8 cellular contexts compared by ENCODE assay signal in the genomic region with DNA sequence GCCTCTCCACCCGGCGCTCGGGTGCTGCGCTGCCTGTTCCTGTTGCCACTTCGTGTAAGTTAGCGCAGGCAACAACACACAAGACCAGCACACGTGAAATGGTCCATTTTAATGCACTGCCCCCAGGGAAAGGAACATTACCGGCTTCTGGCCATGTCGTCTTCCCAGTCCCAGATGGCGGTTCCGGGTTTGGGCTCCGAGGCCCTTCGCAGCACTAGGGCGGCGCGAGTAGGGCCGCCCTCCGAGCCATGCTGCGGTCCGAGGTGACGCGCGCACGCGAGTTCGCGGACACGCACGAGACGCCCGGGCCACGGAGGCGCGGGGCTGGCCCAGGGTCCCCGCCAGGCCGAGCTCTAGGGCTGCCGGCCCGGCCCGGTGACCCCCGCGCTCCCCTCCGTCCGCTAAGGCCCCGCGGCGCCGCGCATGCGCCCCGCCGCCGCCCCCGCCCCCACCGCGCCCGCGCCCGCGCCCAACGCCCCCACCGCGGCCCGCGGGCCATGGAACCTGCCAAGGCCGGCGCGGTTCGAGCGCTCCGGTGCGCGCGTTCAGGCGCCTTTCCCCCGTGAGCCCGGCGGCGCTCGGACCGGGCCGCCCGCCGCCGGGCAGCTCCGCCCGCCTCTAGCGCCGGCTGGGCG. TPM values are rescaled to one million over a fixed set of nuclear protein-coding genes. Genes with fewer than 3 reads are reported as not detected.
DNase-seq lines count a peak whose midpoint lies in the region; ATAC-seq and TF ChIP-seq lines count a peak whose summit lies in the region.

No MANE protein-coding gene starts in this region.

- ATAC-seq in HG03342 (IDR thresholded peaks at IDR 0.05; ENCODE audit: unreplicated experiment) (peak; percentile 41), foreskin keratinocyte (peak; percentile 54)

- H3K4me2 ChIP-seq in neuronal stem cell (ENCODE audit: insufficient read depth, low read length, poor library complexity, severe bottlenecking), result peak overlapping the region; percentile 75

- H3K79me1 ChIP-seq in neuronal stem cell (ENCODE audit: low read depth, low read length), result peaks cover 9% of the 10 kb centered on the region

- H3K27me3 ChIP-seq in Peyer's patch, result no peaks in the 10 kb centered on the region
- H3K27me3 ChIP-seq in foreskin keratinocyte, result no peaks in the 10 kb centered on the region
- no peaks in the 10 kb centered on the region for H3K27me3 ChIP-seq in neuronal stem cell (ENCODE audit: control insufficient read depth in 3 of 3, insufficient read depth in 3 of 3, low read depth in 1 of 3, low read length in 3 of 3)

- H3K9ac ChIP-seq in neuronal stem cell (ENCODE audit: low read depth, low read length, poor library complexity), result peak overlapping the region; percentile 100

- no peak overlapping the region for H4K91ac ChIP-seq in neuronal stem cell (ENCODE audit: low read depth, low read length, poor library complexity)

- peak overlapping the region; percentile 99 for H3K18ac ChIP-seq in neuronal stem cell (ENCODE audit: low read length)

- H2AFZ ChIP-seq in neuronal stem cell (ENCODE audit: low read length), result peak overlapping the region; percentile 90

- no CpG with 5 or more reads among the region's 89 CpGs for WGBS in neuronal stem cell (ENCODE audit: extremely low coverage in 2 of 2, insufficient read length in 2 of 2, insufficient replicate concordance in 1 of 2), 2 donors

- TF ChIP-seq POLR2A in GM19099 (IDR thresholded peaks at IDR 0.05; ENCODE audit: extremely low read depth, insufficient read length, low read depth), result peak; percentile 53
- TF ChIP-seq POLR2A in Peyer's patch (IDR thresholded peaks at IDR 0.05), result peak; percentile 37 to 46

- H2BK15ac ChIP-seq in neuronal stem cell (ENCODE audit: low read length), result no peak overlapping the region

- H3K4ac ChIP-seq in neuronal stem cell (ENCODE audit: low read length), result peak overlapping the region; percentile 76

- H2BK12ac ChIP-seq in neuronal stem cell (ENCODE audit: low read length), result no peak overlapping the region

- peak overlapping the region; percentile 8 for H3K23ac ChIP-seq in neuronal stem cell (ENCODE audit: low read depth, low read length, poor library complexity)

- no peak for TF ChIP-seq CTCF in Peyer's patch (IDR thresholded peaks at IDR 0.05)
- no peak for TF ChIP-seq CTCF in foreskin keratinocyte (conservative IDR thresholded peaks at IDR 0.05)

- H2BK120ac ChIP-seq in neuronal stem cell (ENCODE audit: low read depth, low read length), result peak overlapping the region; percentile 72

- H3K36me3 ChIP-seq in Peyer's patch (no peaks in the 10 kb centered on the region), neuronal stem cell (replicated peaks in 1 of 2; ENCODE audit: control insufficient read depth in 2 of 2, insufficient read depth in 2 of 2, low read length in 2 of 2) (peaks cover 0 to 17% of the 10 kb centered on the region in 2 donors)

- DNase-seq in C1 segment of cervical spinal cord (lab: John Stamatoyannopoulos, UW), result peak in 12 of 14 donors; percentile 33 to 84 (median 64)
- peak; percentile 60 to 83 (median 82) for DNase-seq in Peyer's patch
- DNase-seq in activated gamma-delta T cell treated with Interleukin-2 at 50 U/mL for 16 hours, result peak; percentile 53
- DNase-seq in foreskin keratinocyte, result peak in 1 of 2 donors; percentile 39
- peak; percentile 40 for DNase-seq in neuronal stem cell (ENCODE audit: low spot score)

- H3K27ac ChIP-seq in Peyer's patch, result peak overlapping the region; percentile 92 to 99 (median 97)
- H3K27ac ChIP-seq in foreskin keratinocyte, result peak overlapping the region; percentile 95
- H3K27ac ChIP-seq in neuronal stem cell (replicated peaks; ENCODE audit: low read length), result peak overlapping the region; percentile 95
- H3K27ac ChIP-seq in temporal lobe (ENCODE audit: low read depth, low read length), result peak overlapping the region; percentile 92

- H3K4me1 ChIP-seq in Peyer's patch (peaks cover 0 to 22% (median 2%) of the 10 kb centered on the region in 4 donors), foreskin keratinocyte (peaks cover 8% of the 10 kb centered on the region), neuronal stem cell (ENCODE audit: control insufficient read depth in 2 of 2, insufficient read depth in 1 of 2, low read depth in 1 of 2, low read length in 2 of 2) (peaks cover 2 to 4% of the 10 kb centered on the region in 2 donors)

- H4K8ac ChIP-seq in neuronal stem cell (ENCODE audit: low read depth, low read length), result peak overlapping the region; percentile 43

- no peaks in the 10 kb centered on the region for H3K9me3 ChIP-seq in Peyer's patch
- H3K9me3 ChIP-seq in neuronal stem cell (replicated peaks in 1 of 2; ENCODE audit: control insufficient read depth in 2 of 2, insufficient read depth in 1 of 2, low read depth in 1 of 2, low read length in 2 of 2), result peaks cover 0 to 9% of the 10 kb centered on the region in 2 donors

- peak overlapping the region; percentile 98 for H2BK5ac ChIP-seq in neuronal stem cell (ENCODE audit: low read length)

- H2AK5ac ChIP-seq in neuronal stem cell (ENCODE audit: low read depth, low read length), result peak overlapping the region; percentile 95

- H3K4me3 ChIP-seq in Peyer's patch, result peak overlapping the region; percentile 74 to 100 (median 92)
- H3K4me3 ChIP-seq in neuronal stem cell (ENCODE audit: low read length in 2 of 2), result peak overlapping the region; percentile 100

- peak overlapping the region; percentile 100 for H3K14ac ChIP-seq in neuronal stem cell (ENCODE audit: low read length)

RNA-seq across cellular contexts. Expression of a gene that starts 0.4 kb away (rescaled TPM):
- total RNA-seq in Peyer's patch (10 to 100 TPM; 13.8 to 57.8 (median 27.7) TPM), foreskin keratinocyte (6.7 and 8.9 TPM in 2 replicates), temporal lobe (18.9 TPM)
- 0.64 and 0.81 TPM in 2 replicates for polyA plus RNA-seq in foreskin keratinocyte
- 7.8 TPM for polyA plus RNA-seq in neuronal stem cell (2013, experiment 1 of 2)
- 7.6 TPM for polyA plus RNA-seq in neuronal stem cell (2013, experiment 2 of 2)
